ENCODE assay signal across 2 cellular contexts in genomic region chr7:44861949-44862348, GRCh38.
TF ChIP-seq lines count a peak whose summit lies in the region.
"Not testable (repeated sequence)": the region's sequence is repeated elsewhere in the genome, so short reads cannot be mapped to it uniquely, and the experiment has no call there.

No MANE protein-coding gene starts in this region.

TF ChIP-seq in K562, 482 proteins besides CTCF, POLR2A, EP300 and RAD21:
- TF ChIP-seq MEIS2 (IDR thresholded peaks at IDR 0.05; ENCODE audit: partially characterized antibody), result peak; percentile 20
- 0 out of 2 replicates have a peak, but pooled peaks have one; percentile 10 for TF ChIP-seq CBFA2T2 (conservative IDR thresholded peaks at IDR 0.05)
- TF ChIP-seq CEBPB (tag; IDR thresholded peaks at IDR 0.05), result peak; percentile 13; the same call in 1 of the 2 replicates
- TF ChIP-seq KDM1A (IDR thresholded peaks at IDR 0.05), result peak; percentile 64 to 68
- peak; percentile 67 for TF ChIP-seq DPF2 (IDR thresholded peaks at IDR 0.05)
- TF ChIP-seq FOSL1 (tag; conservative IDR thresholded peaks at IDR 0.05), result peak; percentile 58; the same call in 1 of the 2 replicates
- TF ChIP-seq ARID1B (IDR thresholded peaks at IDR 0.05), result peak; percentile 53
- peak; percentile 47; the same call in 1 of the 2 replicates for TF ChIP-seq CBFA2T3 (IDR thresholded peaks at IDR 0.05)
- peak; percentile 68 for TF ChIP-seq ATF3 (IDR thresholded peaks at IDR 0.05)
- TF ChIP-seq ATF3 (CRISPR knock-in tag; conservative IDR thresholded peaks at IDR 0.05), result not testable (repeated sequence)
- 0 out of 2 replicates have a peak, but pooled peaks have one; percentile 29 for TF ChIP-seq NCOR1 (IDR thresholded peaks at IDR 0.05)
- TF ChIP-seq SMARCE1 (IDR thresholded peaks at IDR 0.05), result peak; percentile 29; the same call in 1 of the 2 replicates
TF ChIP-seq in K562: peak in this region for 11; not testable (repeated sequence) for 471.

TF ChIP-seq in HepG2, 621 proteins besides CTCF, POLR2A, EP300 and RAD21:
- TF ChIP-seq SKI (IDR thresholded peaks at IDR 0.05; ENCODE audit: partially characterized antibody) (peak; percentile 64), FOSL2 (CRISPR knock-in tag; IDR thresholded peaks at IDR 0.05) (peak; percentile 62), RARA (CRISPR knock-in tag; IDR thresholded peaks at IDR 0.05) (0 out of 2 replicates have a peak, but pooled peaks have one; percentile 11)
TF ChIP-seq in HepG2: peak in this region for 3; not testable (repeated sequence) for 618.
